Comparison of ENCODE assay signal across 8 cellular contexts in the genomic region with DNA sequence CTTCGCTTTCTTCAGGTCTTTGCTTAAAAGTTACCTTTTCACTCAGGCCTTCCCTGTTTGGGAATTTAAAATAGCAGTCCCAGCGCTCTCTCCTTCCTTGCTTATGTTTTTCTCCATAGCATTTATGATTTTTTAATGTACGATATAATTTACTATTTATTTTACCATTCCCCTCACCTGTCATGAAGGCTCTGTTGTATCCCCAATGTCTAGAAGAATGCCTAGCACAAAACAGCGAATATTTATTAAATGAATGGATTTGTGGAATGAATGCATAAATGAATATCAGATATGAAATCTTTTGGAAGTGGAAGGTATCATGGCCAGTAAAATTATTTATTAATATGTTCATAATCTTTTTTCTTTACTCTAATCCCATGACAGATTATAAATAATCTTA. TPM values are rescaled to one million over a fixed set of nuclear protein-coding genes. Genes with fewer than 3 reads are reported as not detected.
DNase-seq lines count a peak whose midpoint lies in the region; ATAC-seq and TF ChIP-seq lines count a peak whose summit lies in the region.

No MANE protein-coding gene starts in this region.

- peak overlapping the region in 9 of 10 donors; percentile 53 to 100 (median 97) for H3K4me3 Mint-ChIP-seq in naive thymus-derived CD8-positive, alpha-beta T cell

- H3K27me3 Mint-ChIP-seq in naive thymus-derived CD8-positive, alpha-beta T cell, result peaks cover 0 to 8% (median 0%) of the 10 kb centered on the region in 5 donors

- H3K27ac ChIP-seq in left ventricle myocardium inferior (replicated peaks) (peak overlapping the region; percentile 89), mammary epithelial cell (ENCODE audit: insufficient read depth, low read depth, low read length) (no peak overlapping the region), aorta (ENCODE audit: low read depth in 1 of 2, low read length in 2 of 2) (no peak overlapping the region)

- H3K4me1 ChIP-seq in left ventricle myocardium inferior (peaks cover 81% of the 10 kb centered on the region), mammary epithelial cell (ENCODE audit: insufficient read depth, low read length) (no peaks in the 10 kb centered on the region), aorta (ENCODE audit: control insufficient read depth in 1 of 2, insufficient read depth in 2 of 2, low read length in 2 of 2) (peaks cover 2 to 12% of the 10 kb centered on the region in 2 donors)

- H3K9me3 ChIP-seq in left ventricle myocardium inferior (replicated peaks) (no peaks in the 10 kb centered on the region), mammary epithelial cell (replicated peaks; ENCODE audit: insufficient read depth, low read length) (no peaks in the 10 kb centered on the region), aorta (ENCODE audit: control insufficient read depth, low read length) (no peaks in the 10 kb centered on the region)

- H3K27ac Mint-ChIP-seq in naive thymus-derived CD8-positive, alpha-beta T cell, result peak overlapping the region in 7 of 10 donors; percentile 42 to 98 (median 76)

- dilution Hi-C loops in mammary epithelial cell (cut with HindIII; ENCODE audit: low sequenced_read_pairs), result no loop called here

- POLR2A ChIA-PET in naive thymus-derived CD8-positive, alpha-beta T cell (lab: Charles Lee), result no interaction called here

- H3K4me1 Mint-ChIP-seq in naive thymus-derived CD8-positive, alpha-beta T cell, result peaks cover 20 to 47% (median 39%) of the 10 kb centered on the region in 4 donors

- peaks cover 45% of the 10 kb centered on the region for H3K79me2 ChIP-seq in mammary epithelial cell (ENCODE audit: insufficient read depth, low read length)

- WGBS in mammary epithelial cell (ENCODE audit: low coverage, missing lambda C conversion rate), result 54% methylated on average over 4 of the region's 4 CpGs
- 62 to 65% methylated on average over 4 of the region's 4 CpGs for WGBS in aorta, 2 donors

- peaks cover 0 to 6% (median 1%) of the 10 kb centered on the region in 3 donors for H3K36me3 Mint-ChIP-seq in naive thymus-derived CD8-positive, alpha-beta T cell

- TF ChIP-seq CTCF in left ventricle myocardium inferior (IDR thresholded peaks at IDR 0.05; ENCODE audit: borderline replicate concordance) (no peak), mammary epithelial cell (conservative IDR thresholded peaks at IDR 0.05 in 1 of 2, IDR thresholded peaks at IDR 0.05 in 1 of 2; ENCODE audit: extremely low read depth in 1 of 2, insufficient read depth in 1 of 2, low read depth in 1 of 2, low read length in 2 of 2) (no peak)

- no peak overlapping the region for H3K9ac ChIP-seq in mammary epithelial cell (ENCODE audit: insufficient read depth, low read length)

- H3K4me3 ChIP-seq in left ventricle myocardium inferior (peak overlapping the region; percentile 85), mammary epithelial cell (replicated peaks in 1 of 3; ENCODE audit: insufficient read depth in 1 of 3, low read depth in 2 of 3, low read length in 3 of 3) (peak overlapping the region; percentile 13 to 28 (median 25)), aorta (ENCODE audit: low read length in 2 of 2) (peak overlapping the region; percentile 74 to 96)

- no peaks in the 10 kb centered on the region for H4K20me1 ChIP-seq in mammary epithelial cell (ENCODE audit: insufficient read depth, low read length)

- in situ Hi-C loops in mammary epithelial cell (cut with MboI; ENCODE audit: low sequenced_read_pairs in 2 of 2), result no loop called here

- CTCF ChIA-PET in mammary epithelial cell (lab: Charles Lee; ENCODE audit: low non-redundant PET), result no interaction called here

- H3K27me3 ChIP-seq in left ventricle myocardium inferior (ENCODE audit: low read depth), result no peaks in the 10 kb centered on the region
- H3K27me3 ChIP-seq in mammary epithelial cell (ENCODE audit: insufficient read depth, low read length), result no peaks in the 10 kb centered on the region
- H3K27me3 ChIP-seq in aorta (ENCODE audit: control insufficient read depth in 1 of 2, insufficient read depth in 2 of 2, low read length in 1 of 2), result no peaks in the 10 kb centered on the region

- BruUV-seq in mammary epithelial cell (replicated peaks; lab: Mats Ljungman, UMichigan), result no TSS peak

- ATAC-seq in Right ventricle myocardium superior (ENCODE audit: poor library complexity), result no peak
- ATAC-seq in naive thymus-derived CD8-positive, alpha-beta T cell, result no peak
- ATAC-seq in aorta (ENCODE audit: low FRiP score), result no peak
- no peak for ATAC-seq in HG03354 (IDR thresholded peaks at IDR 0.05; ENCODE audit: poor library complexity, severe bottlenecking, unreplicated experiment)

- H3K36me3 ChIP-seq in left ventricle myocardium inferior, result no peaks in the 10 kb centered on the region
- no peaks in the 10 kb centered on the region for H3K36me3 ChIP-seq in mammary epithelial cell (ENCODE audit: insufficient read depth, low read length)
- no peaks in the 10 kb centered on the region for H3K36me3 ChIP-seq in aorta (ENCODE audit: control insufficient read depth in 1 of 2, insufficient read depth in 2 of 2, low read length in 1 of 2)

- peak overlapping the region; percentile 5 for H2AFZ ChIP-seq in mammary epithelial cell (ENCODE audit: low read depth, low read length)

- peak overlapping the region; percentile 59 for H3K4me2 ChIP-seq in mammary epithelial cell (ENCODE audit: insufficient read depth, low read depth, low read length)

- H3K9me3 Mint-ChIP-seq in naive thymus-derived CD8-positive, alpha-beta T cell, result no peaks in the 10 kb centered on the region

- intact Hi-C loops in left ventricle myocardium inferior (cut with micrococcal nuclease), result loop anchor here (10.0 kb wide), 1 partner anchor 258 kb away; a partner anchor contains a TSS
- intact Hi-C loops in Right ventricle myocardium superior (cut with DNase I), result no loop called here
- intact Hi-C loops in mammary epithelial cell (cut with micrococcal nuclease), result no loop called here
- intact Hi-C loops in aorta (cut with DNase I), result loop anchor here (2.0 to 5.0 kb wide), 2 partner anchors 26 to 121 kb away; no protein-coding TSS in a partner anchor

- DNase-seq in left ventricle myocardium inferior, result no peak
- no peak for DNase-seq in Right ventricle myocardium superior
- no peak for DNase-seq in mammary epithelial cell
- no peak for DNase-seq in naive thymus-derived CD8-positive, alpha-beta T cell
- no peak for DNase-seq in aorta
- DNase-seq in GM19240 (ENCODE audit: insufficient read length, low spot score), result no peak
- no peak for DNase-seq in NCI-H1092 treated with DMSO at 0.1 percent for 48 hours (lab: John Stamatoyannopoulos, UW)

RNA-seq across cellular contexts. Expression of a gene that starts 0.4 kb away (rescaled TPM):
- 55.8 TPM for total RNA-seq in left ventricle myocardium inferior
- total RNA-seq in Right ventricle myocardium superior, result 41.7 TPM
- 10 to 100 TPM; 59.0 to 87.5 TPM for total RNA-seq in mammary epithelial cell
- polyA plus RNA-seq in mammary epithelial cell, result 42.2 TPM
- polyA minus RNA-seq in mammary epithelial cell, result 129 TPM
- total RNA-seq in naive thymus-derived CD8-positive, alpha-beta T cell, result 10 to 100 TPM; 56.9 to 58.2 TPM
- polyA plus RNA-seq in naive thymus-derived CD8-positive, alpha-beta T cell, result 10 to 100 TPM; 46.8 to 53.3 (median 47.4) TPM
- 100 to 1,000 TPM in 1 of 2 donors, 10 to 100 TPM in 1; 98.5 to 121 TPM for total RNA-seq in aorta
- 10 to 100 TPM; 42.8 to 59.1 TPM for polyA plus RNA-seq in aorta

Comparison
In these comparisons a context has a peak if more than half of its experiments do, and no peak if none do; other contexts are left out.
1. intact Hi-C loops: an anchor here in left ventricle myocardium inferior (10.0 kb wide) and aorta (2.0 to 5.0 kb wide); none called in Right ventricle myocardium superior and mammary epithelial cell.
2. H3K4me3 ChIP-seq: peak in every context shown above with its lines; median percentile 85 in left ventricle myocardium inferior; 85 in aorta; 25 in mammary epithelial cell.